Comparison of ENCODE assay signal across 28 cellular contexts in the genomic region with DNA sequence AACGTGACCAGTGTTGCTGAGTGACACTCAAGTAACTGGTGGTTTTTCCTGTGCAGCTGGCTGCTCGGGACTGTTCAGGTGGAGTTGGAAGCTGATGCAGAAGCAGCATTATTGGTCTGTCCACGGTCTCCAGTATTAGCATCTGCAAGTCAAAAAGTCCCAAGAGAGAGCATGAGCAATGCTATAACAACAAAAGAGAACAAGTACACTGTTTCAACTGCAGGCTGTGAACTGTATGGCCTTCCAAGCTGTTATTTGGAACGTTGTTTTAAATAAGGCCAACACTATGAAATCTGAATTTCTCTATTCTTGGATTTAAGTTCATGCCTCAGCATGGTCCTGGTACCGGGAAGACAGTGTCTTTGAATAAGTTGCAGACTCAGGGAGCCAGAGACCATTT. TPM values are rescaled to one million over a fixed set of nuclear protein-coding genes. Genes with fewer than 3 reads are reported as not detected.
"Had no signal": no experiment of that assay in that cellular context is flagged by ENCODE, and none has a peak within 500 bp of the region (broad histone marks: within the 10 kb centered on the region; RNA-seq: fewer than 3 reads in every experiment).

No MANE protein-coding gene starts in this region.

- H2AFZ ChIP-seq: parathyroid adenoma had no signal

- H3K4me1 ChIP-seq: colonic mucosa, foreskin keratinocyte, parathyroid adenoma, spleen, suprapubic skin, upper lobe of right lung, vagina had no signal

- H3K79me2 ChIP-seq: parathyroid adenoma had no signal

- H3K9me3 ChIP-seq: colonic mucosa, neutrophil, spleen, suprapubic skin, transverse colon, upper lobe of right lung, vagina had no signal

- ATAC-seq: esophagus mucosa; foreskin keratinocyte; natural killer cell treated with Interleukin-12 subunit alpha and Interleukin-12 subunit beta and Interleukin-15 and Interleukin-18, amount 100 ng/mL, for 72 hours; right cardiac atrium; stimulated activated naive B cell treated with anti-CD40 and anti-IgM and Interleukin-4, amounts not matched to agents 10 μg/mL and 1 μg/mL and 100 μg/mL, for 72 hours; upper lobe of right lung had no signal

- H3K36me3 ChIP-seq: colonic mucosa had no signal

- H3K4me3 ChIP-seq: colonic mucosa, lung, spleen, suprapubic skin, transverse colon, upper lobe of right lung, vagina had no signal

- H3K27ac ChIP-seq: colonic mucosa, epithelial cell of prostate, foreskin keratinocyte, neutrophil, parathyroid adenoma, spleen, suprapubic skin, transverse colon, upper lobe of right lung, vagina had no signal

- H3K27me3 ChIP-seq: colonic mucosa, foreskin keratinocyte, neutrophil, spleen, suprapubic skin, transverse colon, upper lobe of right lung, vagina had no signal

- H3K9ac ChIP-seq: parathyroid adenoma had no signal

- DNase-seq: central memory CD4-positive, alpha-beta T cell; colonic mucosa; effector CD8-positive, alpha-beta T cell; endodermal cell; foreskin keratinocyte; glutamatergic neuron; hypothalamus; immature natural killer cell; islet precursor cell; kidney glomerular epithelial cell; left colon; naive B cell; right cardiac atrium; spleen; stimulated activated CD4-positive, alpha-beta T cell treated with anti-CD3 and anti-CD28 coated beads, Interleukin-15, amount 100 ng/mL, for 24 hours; stimulated activated CD4-positive, alpha-beta T cell treated with anti-CD3 and anti-CD28 coated beads, Interleukin-2, amount 100 ng/mL, for 48 hours; stimulated activated naive B cell treated with anti-CD40 and anti-IgM and Interleukin-4, amounts not matched to agents 10 μg/mL and 1 μg/mL and 100 μg/mL, for 72 hours; transverse colon; upper lobe of right lung had no signal

RNA-seq across cellular contexts. Expression of a gene that starts 44.8 kb away (rescaled TPM):
- total RNA-seq: esophagus mucosa; foreskin keratinocyte; mononuclear cell; natural killer cell treated with Interleukin-12 subunit alpha and Interleukin-12 subunit beta and Interleukin-15 and Interleukin-18, amount 100 ng/mL, for 72 hours; suprapubic skin; upper lobe of right lung; vagina had no signal
- polyA plus RNA-seq: foreskin keratinocyte had no signal
